In genomic region chr4:30726090-30726668, GRCh38 we compare ENCODE assay signal across 19 cellular contexts. TPM values are rescaled to one million over a fixed set of nuclear protein-coding genes. Genes with fewer than 3 reads are reported as not detected.
A peak's percentile ranks its signal among the peaks of the same experiment; 100 is the strongest.
DNase-seq lines count a peak whose midpoint lies in the region; ATAC-seq and TF ChIP-seq lines count a peak whose summit lies in the region.
"Had no signal": no experiment of that assay in that cellular context is flagged by ENCODE, and none has a peak within 500 bp of the region (broad histone marks: within the 10 kb centered on the region; RNA-seq: fewer than 3 reads in every experiment).

No MANE protein-coding gene starts in this region.

- 17 to 30% (median 27%) methylated on average over 2 of the region's 2 CpGs for WGBS in stomach, 5 donors

- POLR2A ChIA-PET in Panc1 (lab: Charles Lee), result no interaction called here

- CTCF ChIA-PET in Panc1 (lab: Charles Lee), result no interaction called here

- no peak for TF ChIP-seq CTCF in Panc1 (IDR thresholded peaks at IDR 0.05)
- TF ChIP-seq CTCF in fibroblast of villous mesenchyme (IDR thresholded peaks at IDR 0.05; ENCODE audit: insufficient read depth, low read depth, low read length), result no peak
- no peak for TF ChIP-seq CTCF in stomach (IDR thresholded peaks at IDR 0.05)

- no peak for ATAC-seq in Panc1
- ATAC-seq: activated CD8-positive, alpha-beta T cell treated with anti-CD3 and anti-CD28 coated beads, Interleukin-2, amount 10 ng/mL, durations not matched to agents 7 days and 5 days; activated T-helper 17 cell treated with anti-CD3 and anti-CD28 coated beads, Interleukin-2, amount 50 U/mL, for 72 hours; body of pancreas; effector memory CD8-positive, alpha-beta T cell; K562; left colon; natural killer cell; stimulated activated naive CD8-positive, alpha-beta T cell treated with anti-CD3 and anti-CD28 coated beads, Interleukin-15, Interleukin-2, amounts not matched to agents 100 U/mL and 50 U/mL, for 24 hours had no signal

- H3K27me3 ChIP-seq in Panc1 (ENCODE audit: control insufficient read depth, insufficient read depth, low read length) (no peaks in the 10 kb centered on the region), stomach (peaks cover 0 to 32% (median 12%) of the 10 kb centered on the region in 3 donors)

- H3K9me3 ChIP-seq in Panc1 (ENCODE audit: control insufficient read depth, insufficient read depth, low read depth, low read length) (no peaks in the 10 kb centered on the region), stomach (no peaks in the 10 kb centered on the region)
- H3K9me3 ChIP-seq: body of pancreas, SK-N-SH had no signal

- BruUV-seq in Panc1 (replicated peaks; lab: Mats Ljungman, UMichigan), result TSS peak; percentile 20

- H3K36me3 ChIP-seq in Panc1 (ENCODE audit: control insufficient read depth, insufficient read depth, low read length) (no peaks in the 10 kb centered on the region; the same call in 1 of the 2 replicates), stomach (no peaks in the 10 kb centered on the region)

- in situ Hi-C loops in Panc1 (cut with HindIII; ENCODE audit: low pct_unique_long_range_greater_than_20kb, low sequenced_read_pairs), result no loop called here

- no peak for TF ChIP-seq POLR2A in stomach (IDR thresholded peaks at IDR 0.05)

- intact Hi-C loops in Panc1 (cut with micrococcal nuclease; ENCODE audit: unreplicated experiment), result no loop called here
- intact Hi-C loops in stomach (cut with DNase I; ENCODE audit: low total_unique reads), result no loop called here

- no peak for TF ChIP-seq EP300 in stomach (IDR thresholded peaks at IDR 0.05)

- H3K27ac ChIP-seq in Panc1 (ENCODE audit: low read length), result no peak overlapping the region
- H3K27ac ChIP-seq in stomach, result no peak overlapping the region
- H3K27ac ChIP-seq: body of pancreas had no signal

- DNase-seq in NCI-H510A treated with DMSO at 0.1 percent for 48 hours (lab: John Stamatoyannopoulos, UW) (peak; percentile 30), NCI-H510A (lab: John Stamatoyannopoulos, UW) (no peak), Panc1 (ENCODE audit: low read depth, low spot score) (no peak), fibroblast of villous mesenchyme (ENCODE audit: low read depth) (peak; percentile 67), stomach (no peak), cortex of kidney (lab: John Stamatoyannopoulos, UW) (no peak), globus pallidus (ENCODE audit: low spot score) (no peak), NCI-H2107 treated with DMSO at 0.1 percent for 48 hours (lab: John Stamatoyannopoulos, UW; ENCODE audit: unreplicated experiment) (no peak)
- DNase-seq: activated CD8-positive, alpha-beta T cell treated with anti-CD3 and anti-CD28 coated beads, Interleukin-2, amount 10 ng/mL, durations not matched to agents 7 days and 5 days; body of pancreas; effector memory CD8-positive, alpha-beta T cell; head of caudate nucleus; left colon; natural killer cell; NCI-H1694; SK-N-SH; stimulated activated naive CD8-positive, alpha-beta T cell treated with anti-CD3 and anti-CD28 coated beads, Interleukin-15, Interleukin-2, amounts not matched to agents 100 U/mL and 50 U/mL, for 24 hours had no signal

- peak overlapping the region in 1 of 2 experiments; percentile 59; a peak in 3 of 4 replicates for H3K4me3 ChIP-seq in Panc1 (ENCODE audit: low read depth in 2 of 2, low read length in 2 of 2)
- H3K4me3 ChIP-seq in fibroblast of villous mesenchyme (ENCODE audit: low read depth, low read length), result peak overlapping the region; percentile 18
- peak overlapping the region; percentile 13 to 77 (median 72) for H3K4me3 ChIP-seq in stomach
- H3K4me3 ChIP-seq: body of pancreas, K562 had no signal

- H3K4me1 ChIP-seq in Panc1 (ENCODE audit: control insufficient read depth, insufficient read depth, low read length), result no peaks in the 10 kb centered on the region; the same call in 1 of the 2 replicates
- peaks cover 5 to 21% (median 8%) of the 10 kb centered on the region in 4 donors for H3K4me1 ChIP-seq in stomach

RNA-seq across cellular contexts. Expression of gene PCDH7, which starts 6.0 kb away (rescaled TPM):
- total RNA-seq in Panc1 (2021; ENCODE audit: unreplicated experiment) (31.6 TPM), fibroblast of villous mesenchyme (53.1 and 122 TPM in 2 replicates), stomach (100 to 1,000 TPM in 1 of 5 donors, 10 to 100 TPM in 4; 38.8 to 130 (median 56.0) TPM)
- 22.1 TPM for polyA plus RNA-seq in Panc1 (2012; ENCODE audit: insufficient read length)
- polyA plus RNA-seq in stomach, result 1 to 10 TPM; 2.3 to 9.1 (median 2.8) TPM
- total RNA-seq: activated CD8-positive, alpha-beta T cell treated with anti-CD3 and anti-CD28 coated beads, Interleukin-2, amount 10 ng/mL, durations not matched to agents 7 days and 5 days; activated T-helper 17 cell treated with anti-CD3 and anti-CD28 coated beads, Interleukin-2, amount 50 U/mL, for 72 hours; K562; natural killer cell had no signal
- polyA plus RNA-seq: K562 had no signal

Comparison
In these comparisons a context has a peak if more than half of its experiments do, and no peak if none do; other contexts are left out.
1. DNase-seq: peak in NCI-H510A treated with DMSO at 0.1 percent for 48 hours (single experiment) and fibroblast of villous mesenchyme (single experiment); none in NCI-H510A (single experiment), Panc1 (single experiment), stomach (single experiment), cortex of kidney (single experiment), globus pallidus (single experiment) and NCI-H2107 treated with DMSO at 0.1 percent for 48 hours (single experiment).